30 cellular contexts compared by ENCODE assay signal in the genomic region with DNA sequence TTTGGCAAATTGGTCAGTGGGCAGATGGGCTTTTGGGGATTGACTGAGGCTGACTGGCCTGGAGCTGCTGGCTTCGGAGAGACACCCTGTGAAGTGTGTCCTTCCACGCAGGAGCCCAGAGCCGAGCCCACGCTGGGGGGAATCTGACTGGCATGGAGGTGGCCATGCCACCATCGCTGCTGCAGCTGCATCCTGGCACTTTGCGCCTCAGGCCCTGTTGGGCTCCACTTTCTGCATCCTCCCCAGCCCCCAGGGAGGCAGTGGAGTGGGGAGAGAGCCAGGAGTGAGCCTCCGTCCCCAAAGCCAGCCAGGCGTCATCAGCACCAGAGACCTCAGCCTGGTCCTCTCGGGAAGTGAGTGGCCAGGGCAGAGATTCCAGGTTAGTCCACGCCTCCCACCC. TPM values are rescaled to one million over a fixed set of nuclear protein-coding genes. Genes with fewer than 3 reads are reported as not detected.
"Had no signal": no experiment of that assay in that cellular context is flagged by ENCODE, and none has a peak within 500 bp of the region (broad histone marks: within the 10 kb centered on the region; RNA-seq: fewer than 3 reads in every experiment).

No MANE protein-coding gene starts in this region.

- H3K4me1 ChIP-seq: adrenal gland, Peyer's patch had no signal

- ATAC-seq: activated CD8-positive, alpha-beta T cell treated with anti-CD3 and anti-CD28 coated beads, Interleukin-2, amount 10 ng/mL, durations not matched to agents 7 days and 5 days; T-helper 17 cell; WTC11 had no signal

- H3K27ac ChIP-seq: adrenal gland, Peyer's patch had no signal

- H3K4me3 ChIP-seq: adrenal gland, MG63, Peyer's patch had no signal

- H3K9me3 ChIP-seq: adrenal gland, MG63, Peyer's patch had no signal

- DNase-seq: activated CD4-positive, alpha-beta T cell treated with anti-CD3 and anti-CD28 coated beads for 48 hours; activated CD4-positive, alpha-beta T cell treated with anti-CD3 and anti-CD28 coated beads, Interleukin-2, amount 50 U/mL, for 4 hours; activated CD4-positive, CD25-positive, alpha-beta regulatory T cell treated with anti-CD3 and anti-CD28 coated beads, Interleukin-2, amount 50 U/mL, for 72 hours; activated CD8-positive, alpha-beta memory T cell treated with anti-CD3 and anti-CD28 coated beads, Interleukin-2, amount 50 U/mL, for 48 hours; activated CD8-positive, alpha-beta T cell treated with anti-CD3 and anti-CD28 coated beads, Interleukin-2, amount 10 ng/mL, durations not matched to agents 7 days and 5 days; activated naive CD4-positive, alpha-beta T cell treated with anti-CD3 and anti-CD28 coated beads, Interleukin-2, amount 50 U/mL, for 16 hours; activated naive CD8-positive, alpha-beta T cell treated with anti-CD3 and anti-CD28 coated beads, Interleukin-2, amount 10 ng/mL, durations not matched to agents 7 days and 5 days; activated T-cell treated with anti-CD3 and anti-CD28 coated beads, Interleukin-2, amount 50 U/mL, for 1 hour; adrenal gland; anterior cingulate cortex; MG63; MV-4-11; NCI-H1105; NCI-H1436; NCI-H1694 treated with DMSO at 0.1 percent for 48 hours; NCI-H2029 treated with DMSO at 0.1 percent for 48 hours; NCI-H345; NCI-H510A; NCI-H526 treated with DMSO at 0.1 percent for 48 hours; NCI-H82; NK-92 treated with Interleukin-12 subunit alpha and Interleukin-12 subunit beta, amount 100 ng/mL, for 24 hours; OCI-M1; Peyer's patch; SHP77 treated with DMSO at 0.1 percent for 48 hours; T-helper 17 cell; T-helper 9 cell had no signal

- H3K27me3 ChIP-seq: adrenal gland, MG63, Peyer's patch had no signal

RNA-seq across cellular contexts. Expression of a gene that starts 17.0 kb away (rescaled TPM):
- total RNA-seq: activated CD8-positive, alpha-beta T cell treated with anti-CD3 and anti-CD28 coated beads, Interleukin-2, amount 10 ng/mL, durations not matched to agents 7 days and 5 days; activated naive CD8-positive, alpha-beta T cell treated with anti-CD3 and anti-CD28 coated beads, Interleukin-2, amount 10 ng/mL, durations not matched to agents 7 days and 5 days; cardiac septum; cerebellum; T-helper 17 cell had no signal

RNA-seq across cellular contexts. Expression of a gene that starts 24.3 kb away (rescaled TPM):
- total RNA-seq: activated CD8-positive, alpha-beta T cell treated with anti-CD3 and anti-CD28 coated beads, Interleukin-2, amount 10 ng/mL, durations not matched to agents 7 days and 5 days; activated naive CD8-positive, alpha-beta T cell treated with anti-CD3 and anti-CD28 coated beads, Interleukin-2, amount 10 ng/mL, durations not matched to agents 7 days and 5 days; cardiac septum; cerebellum; Peyer's patch; SK-MEL-5; T-helper 17 cell had no signal
- polyA plus RNA-seq: adrenal gland had no signal
